8 cellular contexts compared by ENCODE assay signal in genomic region chr7:26151953-26152781, GRCh38. TPM values are rescaled to one million over a fixed set of nuclear protein-coding genes. Genes with fewer than 3 reads are reported as not detected.
DNase-seq lines count a peak whose midpoint lies in the region; ATAC-seq and TF ChIP-seq lines count a peak whose summit lies in the region.

Gene NFE2L3 (plus strand): TSS chr7:26152198. CDS start chr7:26152499, 301 bp downstream.

- no peak within 1 kb of the TSS for H3K27ac ChIP-seq in SJSA1
- H3K27ac ChIP-seq in testis, result no peak within 1 kb of the TSS

- no peak for TF ChIP-seq POLR2A in testis (IDR thresholded peaks at IDR 0.05)

- ATAC-seq in GM21825 (IDR thresholded peaks at IDR 0.05; ENCODE audit: unreplicated experiment) (peak; percentile 59), omental fat pad (ENCODE audit: low FRiP score) (peak; percentile 79)

- H3K9me3 ChIP-seq in SJSA1 (replicated peaks), result no peaks in the 10 kb centered on the region
- no peaks in the 10 kb centered on the region for H3K9me3 ChIP-seq in testis

- H3K4me1 ChIP-seq in SJSA1 (replicated peaks) (peaks cover 55% of the 10 kb centered on the region), testis (no peaks in the 10 kb centered on the region)

- DNase-seq in EL, result peak; percentile 79
- DNase-seq in LHCN-M2 (ENCODE audit: low read depth), result peak; percentile 59
- DNase-seq in SJSA1 (ENCODE audit: low read depth in 1 of 2, low spot score in 2 of 2), result peak; percentile 63 to 71
- DNase-seq in activated gamma-delta T cell treated with anti-CD3 and anti-CD28 coated beads, Interleukin-2, amount 50 U/mL, for 16 hours (ENCODE audit: low read depth), result peak; percentile 70
- DNase-seq in globus pallidus (ENCODE audit: low spot score), result peak; percentile 87
- no peak for DNase-seq in omental fat pad (ENCODE audit: low spot score)
- peak; percentile 88 for DNase-seq in testis

- H3K27me3 ChIP-seq in SJSA1 (replicated peaks) (no peaks in the 10 kb centered on the region), testis (no peaks in the 10 kb centered on the region)

- no peak for TF ChIP-seq CTCF in omental fat pad (IDR thresholded peaks at IDR 0.05)
- peak in 2 of 3 experiments; percentile 13 to 14 for TF ChIP-seq CTCF in testis (IDR thresholded peaks at IDR 0.05)

- WGBS in testis, 2 donors, result 0 to 1% methylated on average over 2 to 93 of the region's 95 CpGs

- intact Hi-C loops in testis (cut with DNase I; ENCODE audit: low total_unique reads), result no loop called here

- peak within 1 kb of the TSS; percentile 62 for H3K4me3 ChIP-seq in SJSA1
- H3K4me3 ChIP-seq in testis, result peak within 1 kb of the TSS; percentile 50 to 62

- H3K36me3 ChIP-seq in SJSA1 (no peaks in the 10 kb centered on the region), testis (ENCODE audit: low read depth, missing control alignments) (no peaks in the 10 kb centered on the region)

RNA-seq across cellular contexts. Expression of gene NFE2L3, which starts in this region (rescaled TPM):
- 1.6 and 2.6 TPM in 2 replicates for total RNA-seq in LHCN-M2 (2014; rRNA removed)
- 2.9 TPM for polyA plus RNA-seq in LHCN-M2 (2012)
- 14.4 and 17.1 TPM in 2 replicates for total RNA-seq in SJSA1 (2014; rRNA removed; shearing (Covaris generic))
- total RNA-seq in omental fat pad, result 10 to 100 TPM in 1 of 4 donors, 1 to 10 TPM in 3; 3.9 to 12.1 (median 5.3) TPM
- 1 to 10 TPM; 3.3 to 4.2 TPM for total RNA-seq in testis
- polyA plus RNA-seq in testis (ENCODE audit: insufficient read depth, low read depth, low replicate concordance), result 4.2 TPM

Comparison
In these comparisons a context has a peak if more than half of its experiments do, and no peak if none do; other contexts are left out.
1. CTCF ChIP-seq: peak in testis (2 of 3); none in omental fat pad (0 of 3).